8 cellular contexts compared by ENCODE assay signal in genomic region chr1:219173434-219173757, GRCh38.
DNase-seq lines count a peak whose midpoint lies in the region; ATAC-seq lines count a peak whose summit lies in the region.

No MANE protein-coding gene starts in this region.

- H3K9me3 ChIP-seq in mucosa of stomach (ENCODE audit: control insufficient read depth, low read length), result no peaks in the 10 kb centered on the region

- ATAC-seq in GM18867 (IDR thresholded peaks at IDR 0.05; ENCODE audit: unreplicated experiment) (peak; percentile 7), HG03108 (IDR thresholded peaks at IDR 0.05; ENCODE audit: unreplicated experiment) (peak; percentile 1), HG03460 (IDR thresholded peaks at IDR 0.05; ENCODE audit: unreplicated experiment) (no peak)

- DNase-seq in NCI-H1105 (lab: John Stamatoyannopoulos, UW), result no peak
- no peak for DNase-seq in NCI-H1105 treated with DMSO at 0.1 percent for 48 hours (lab: John Stamatoyannopoulos, UW)
- no peak for DNase-seq in NCI-H345 treated with DMSO at 0.1 percent for 48 hours (lab: John Stamatoyannopoulos, UW; ENCODE audit: unreplicated experiment)

- H3K27me3 ChIP-seq in mucosa of stomach (ENCODE audit: control insufficient read depth, insufficient read depth, low read length), result no peaks in the 10 kb centered on the region

- H3K36me3 ChIP-seq in mucosa of stomach (ENCODE audit: control insufficient read depth, insufficient read depth, low read length), result no peaks in the 10 kb centered on the region

- H3K9ac ChIP-seq in mucosa of stomach (ENCODE audit: low read length), result peak overlapping the region; percentile 91

- H3K4me3 ChIP-seq in mucosa of stomach (ENCODE audit: low read length), result peak overlapping the region; percentile 94

- peaks cover 14% of the 10 kb centered on the region for H3K4me1 ChIP-seq in mucosa of stomach (ENCODE audit: control insufficient read depth, insufficient read depth, low read length)

- H3K27ac ChIP-seq in angular gyrus (ENCODE audit: low read depth, low read length), result peak overlapping the region; percentile 88
